1 cellular context compared by ENCODE assay signal in the genomic region with DNA sequence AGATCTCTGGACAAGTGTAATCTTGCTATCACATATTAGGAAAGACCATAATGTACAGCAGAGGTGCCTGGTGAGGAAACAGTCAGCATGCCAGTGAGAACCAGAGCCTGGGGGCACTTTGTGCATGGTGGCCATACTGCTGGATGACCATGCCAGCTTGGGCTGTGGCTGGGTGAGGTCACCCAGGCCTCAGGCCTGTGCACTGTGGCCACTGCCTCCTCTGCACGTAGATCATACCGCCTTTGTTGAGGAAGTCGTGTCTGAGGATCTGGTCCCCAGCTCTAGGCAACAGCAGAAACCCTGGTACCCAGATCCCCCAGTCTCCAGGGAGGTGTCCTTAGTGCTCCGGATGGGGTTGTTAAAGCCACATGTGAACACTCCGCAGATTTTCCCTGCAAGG.
TF ChIP-seq lines count a peak whose summit lies in the region.

No MANE protein-coding gene starts in this region.

TF ChIP-seq in WTC11, 78 proteins besides CTCF, POLR2A, EP300 and RAD21 (continued from another document):
- TF ChIP-seq, protein P1, sequence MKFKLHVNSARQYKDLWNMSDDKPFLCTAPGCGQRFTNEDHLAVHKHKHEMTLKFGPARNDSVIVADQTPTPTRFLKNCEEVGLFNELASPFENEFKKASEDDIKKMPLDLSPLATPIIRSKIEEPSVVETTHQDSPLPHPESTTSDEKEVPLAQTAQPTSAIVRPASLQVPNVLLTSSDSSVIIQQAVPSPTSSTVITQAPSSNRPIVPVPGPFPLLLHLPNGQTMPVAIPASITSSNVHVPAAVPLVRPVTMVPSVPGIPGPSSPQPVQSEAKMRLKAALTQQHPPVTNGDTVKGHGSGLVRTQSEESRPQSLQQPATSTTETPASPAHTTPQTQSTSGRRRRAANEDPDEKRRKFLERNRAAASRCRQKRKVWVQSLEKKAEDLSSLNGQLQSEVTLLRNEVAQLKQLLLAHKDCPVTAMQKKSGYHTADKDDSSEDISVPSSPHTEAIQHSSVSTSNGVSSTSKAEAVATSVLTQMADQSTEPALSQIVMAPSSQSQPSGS (CRISPR knock-in tag; IDR thresholded peaks at IDR 0.05; ENCODE audit: borderline replicate concordance, low read depth) = no peak
- no peak for TF ChIP-seq ATF1 (CRISPR knock-in tag; IDR thresholded peaks at IDR 0.05)
- TF ChIP-seq SMAD4 (CRISPR knock-in tag; IDR thresholded peaks at IDR 0.05) = no peak
- TF ChIP-seq, protein P2, sequence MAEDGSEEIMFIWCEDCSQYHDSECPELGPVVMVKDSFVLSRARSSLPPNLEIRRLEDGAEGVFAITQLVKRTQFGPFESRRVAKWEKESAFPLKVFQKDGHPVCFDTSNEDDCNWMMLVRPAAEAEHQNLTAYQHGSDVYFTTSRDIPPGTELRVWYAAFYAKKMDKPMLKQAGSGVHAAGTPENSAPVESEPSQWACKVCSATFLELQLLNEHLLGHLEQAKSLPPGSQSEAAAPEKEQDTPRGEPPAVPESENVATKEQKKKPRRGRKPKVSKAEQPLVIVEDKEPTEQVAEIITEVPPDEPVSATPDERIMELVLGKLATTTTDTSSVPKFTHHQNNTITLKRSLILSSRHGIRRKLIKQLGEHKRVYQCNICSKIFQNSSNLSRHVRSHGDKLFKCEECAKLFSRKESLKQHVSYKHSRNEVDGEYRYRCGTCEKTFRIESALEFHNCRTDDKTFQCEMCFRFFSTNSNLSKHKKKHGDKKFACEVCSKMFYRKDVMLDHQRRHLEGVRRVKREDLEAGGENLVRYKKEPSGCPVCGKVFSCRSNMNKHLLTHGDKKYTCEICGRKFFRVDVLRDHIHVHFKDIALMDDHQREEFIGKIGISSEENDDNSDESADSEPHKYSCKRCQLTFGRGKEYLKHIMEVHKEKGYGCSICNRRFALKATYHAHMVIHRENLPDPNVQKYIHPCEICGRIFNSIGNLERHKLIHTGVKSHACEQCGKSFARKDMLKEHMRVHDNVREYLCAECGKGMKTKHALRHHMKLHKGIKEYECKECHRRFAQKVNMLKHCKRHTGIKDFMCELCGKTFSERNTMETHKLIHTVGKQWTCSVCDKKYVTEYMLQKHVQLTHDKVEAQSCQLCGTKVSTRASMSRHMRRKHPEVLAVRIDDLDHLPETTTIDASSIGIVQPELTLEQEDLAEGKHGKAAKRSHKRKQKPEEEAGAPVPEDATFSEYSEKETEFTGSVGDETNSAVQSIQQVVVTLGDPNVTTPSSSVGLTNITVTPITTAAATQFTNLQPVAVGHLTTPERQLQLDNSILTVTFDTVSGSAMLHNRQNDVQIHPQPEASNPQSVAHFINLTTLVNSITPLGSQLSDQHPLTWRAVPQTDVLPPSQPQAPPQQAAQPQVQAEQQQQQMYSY (CRISPR knock-in tag; IDR thresholded peaks at IDR 0.05) = no peak
- TF ChIP-seq, protein P3, sequence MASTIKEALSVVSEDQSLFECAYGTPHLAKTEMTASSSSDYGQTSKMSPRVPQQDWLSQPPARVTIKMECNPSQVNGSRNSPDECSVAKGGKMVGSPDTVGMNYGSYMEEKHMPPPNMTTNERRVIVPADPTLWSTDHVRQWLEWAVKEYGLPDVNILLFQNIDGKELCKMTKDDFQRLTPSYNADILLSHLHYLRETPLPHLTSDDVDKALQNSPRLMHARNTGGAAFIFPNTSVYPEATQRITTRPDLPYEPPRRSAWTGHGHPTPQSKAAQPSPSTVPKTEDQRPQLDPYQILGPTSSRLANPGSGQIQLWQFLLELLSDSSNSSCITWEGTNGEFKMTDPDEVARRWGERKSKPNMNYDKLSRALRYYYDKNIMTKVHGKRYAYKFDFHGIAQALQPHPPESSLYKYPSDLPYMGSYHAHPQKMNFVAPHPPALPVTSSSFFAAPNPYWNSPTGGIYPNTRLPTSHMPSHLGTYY (CRISPR knock-in tag; IDR thresholded peaks at IDR 0.05) = no peak
